In genomic region chr11:10936999-10937398, GRCh38 we compare ENCODE assay signal across 26 cellular contexts.
"Had no signal": no experiment of that assay in that cellular context is flagged by ENCODE, and none has a peak within 500 bp of the region (broad histone marks: within the 10 kb centered on the region; RNA-seq: fewer than 3 reads in every experiment).

No MANE protein-coding gene starts in this region.

- DNase-seq: hypothalamus; immature natural killer cell; kidney; left colon; left lung; lower lobe of right lung; mammary epithelial cell; mesenchymal stem cell; naive thymus-derived CD8-positive, alpha-beta T cell; ovary; right cardiac atrium; small intestine; spleen; stimulated activated CD4-positive, alpha-beta T cell treated with anti-CD3 and anti-CD28 coated beads, Interleukin-4, amount 100 ng/mL, for 24 hours; stimulated activated naive CD4-positive, alpha-beta T cell; tibial artery; trophoblast cell; upper lobe of right lung had no signal

- H3K36me3 ChIP-seq: left lung, lower lobe of right lung, ovary, spleen, suprapubic skin, thoracic aorta, tibial artery, upper lobe of right lung had no signal

- ATAC-seq: left colon; left lung; lower lobe of right lung; naive thymus-derived CD8-positive, alpha-beta T cell; right cardiac atrium; sciatic nerve; stimulated activated effector memory CD8-positive, alpha-beta T cell treated with anti-CD3 and anti-CD28 coated beads, Interleukin-12 subunit alpha, Interleukin-12 subunit beta, amount 100 ng/mL, for 72 hours; upper lobe of right lung had no signal

- H3K27ac Mint-ChIP-seq: immature natural killer cell; naive thymus-derived CD8-positive, alpha-beta T cell; nephron; progenitor cell of endocrine pancreas; stimulated activated effector memory CD8-positive, alpha-beta T cell treated with anti-CD3 and anti-CD28 coated beads, Interleukin-12 subunit alpha, Interleukin-12 subunit beta, amount 100 ng/mL, for 72 hours; stimulated activated naive CD8-positive, alpha-beta T cell treated with anti-CD3 and anti-CD28 coated beads, Interleukin-15, Interleukin-2, amounts not matched to agents 100 ng/mL and 50 ng/mL, for 24 hours had no signal

- H3K27me3 ChIP-seq: ovary, suprapubic skin, tibial artery, upper lobe of right lung had no signal

- H3K4me3 ChIP-seq: left lung, lower lobe of right lung, ovary, spleen, suprapubic skin, thoracic aorta, tibial artery, upper lobe of right lung had no signal

- H3K9me3 ChIP-seq: left lung, lower lobe of right lung, ovary, spleen, suprapubic skin, thoracic aorta, tibial artery, upper lobe of right lung had no signal

- H3K27ac ChIP-seq: left lung, lower lobe of right lung, ovary, spleen, suprapubic skin, thoracic aorta, tibial artery, upper lobe of right lung had no signal

- H3K4me3 Mint-ChIP-seq: immature natural killer cell; naive thymus-derived CD8-positive, alpha-beta T cell; nephron; neural crest cell; stimulated activated effector memory CD8-positive, alpha-beta T cell treated with anti-CD3 and anti-CD28 coated beads, Interleukin-12 subunit alpha, Interleukin-12 subunit beta, amount 100 ng/mL, for 72 hours; stimulated activated naive CD8-positive, alpha-beta T cell treated with anti-CD3 and anti-CD28 coated beads, Interleukin-15, Interleukin-2, amounts not matched to agents 100 ng/mL and 50 ng/mL, for 24 hours had no signal

- H3K9me3 Mint-ChIP-seq: immature natural killer cell; naive thymus-derived CD8-positive, alpha-beta T cell; nephron; neural crest cell; stimulated activated effector memory CD8-positive, alpha-beta T cell treated with anti-CD3 and anti-CD28 coated beads, Interleukin-12 subunit alpha, Interleukin-12 subunit beta, amount 100 ng/mL, for 72 hours; stimulated activated naive CD8-positive, alpha-beta T cell treated with anti-CD3 and anti-CD28 coated beads, Interleukin-15, Interleukin-2, amounts not matched to agents 100 ng/mL and 50 ng/mL, for 24 hours had no signal

- H3K36me3 Mint-ChIP-seq: immature natural killer cell; naive thymus-derived CD8-positive, alpha-beta T cell; stimulated activated effector memory CD8-positive, alpha-beta T cell treated with anti-CD3 and anti-CD28 coated beads, Interleukin-12 subunit alpha, Interleukin-12 subunit beta, amount 100 ng/mL, for 72 hours had no signal
